18 cellular contexts compared by ENCODE assay signal in genomic region chr5:32928761-32929160, GRCh38.
DNase-seq lines count a peak whose midpoint lies in the region; ATAC-seq and TF ChIP-seq lines count a peak whose summit lies in the region.
"Had no signal": no experiment of that assay in that cellular context is flagged by ENCODE, and none has a peak within 500 bp of the region (broad histone marks: within the 10 kb centered on the region; RNA-seq: fewer than 3 reads in every experiment).

No MANE protein-coding gene starts in this region.

- no peaks in the 10 kb centered on the region for H3K9me3 ChIP-seq in MG63
- H3K9me3 ChIP-seq: Caco-2 had no signal

- H3K4me3 ChIP-seq in AG10803 (ENCODE audit: low read length), result no peak overlapping the region
- no peak overlapping the region for H3K4me3 ChIP-seq in MG63

- no peaks in the 10 kb centered on the region for H3K27me3 Mint-ChIP-seq in HFFc6 (ENCODE audit: insufficient read depth)

- no peak overlapping the region for H3K4me3 Mint-ChIP-seq in HFFc6

- TF ChIP-seq CTCF in AG10803 (conservative IDR thresholded peaks at IDR 0.05; ENCODE audit: low read length) (no peak), HFFc6 (IDR thresholded peaks at IDR 0.05) (no peak)

- no peaks in the 10 kb centered on the region for H3K27me3 ChIP-seq in MG63

- peak; percentile 26 for DNase-seq in AG10803 (ENCODE audit: low read depth)
- peak; percentile 39 for DNase-seq in HFFc6
- DNase-seq in RPMI7951 (ENCODE audit: low read depth), result peak; percentile 18
- DNase-seq in glomerular visceral epithelial cell (ENCODE audit: extremely low spot score), result peak; percentile 4
- DNase-seq in amniotic stem cell (lab: John Stamatoyannopoulos, UW), result no peak
- no peak for DNase-seq in NCI-H2196 treated with DMSO at 0.1 percent for 48 hours (lab: John Stamatoyannopoulos, UW; ENCODE audit: unreplicated experiment)
- DNase-seq in MG63, result no peak
- DNase-seq: Caco-2, GF-D8, GOT3, KBM-7, NCI-H1092 treated with DMSO at 0.1 percent for 48 hours, NCI-H1694 treated with DMSO at 0.1 percent for 48 hours, NCI-H446 treated with DMSO at 0.1 percent for 48 hours, NCI-H82, SHP77 had no signal

- H3K9me3 Mint-ChIP-seq in HFFc6, result no peaks in the 10 kb centered on the region

- peaks cover 6% of the 10 kb centered on the region; the same call in 1 of the 2 replicates for H3K36me3 Mint-ChIP-seq in HFFc6 (ENCODE audit: low read depth)

- H3K27ac Mint-ChIP-seq in HFFc6, result peak overlapping the region; percentile 61

- peaks cover 11% of the 10 kb centered on the region for H3K4me1 Mint-ChIP-seq in HFFc6 (ENCODE audit: low read depth)

- H3K36me3 ChIP-seq in MG63, result no peaks in the 10 kb centered on the region

- ATAC-seq in GM21423 (IDR thresholded peaks at IDR 0.05; ENCODE audit: unreplicated experiment), result no peak
- ATAC-seq: Panc1 had no signal

Comparison
In these comparisons a context has a peak if more than half of its experiments do, and no peak if none do; other contexts are left out.
1. DNase-seq: peak in AG10803 (single experiment), HFFc6 (single experiment), RPMI7951 (single experiment) and glomerular visceral epithelial cell (single experiment); none in amniotic stem cell (single experiment), NCI-H2196 treated with DMSO at 0.1 percent for 48 hours (single experiment) and MG63 (single experiment).